8 cellular contexts compared by ENCODE assay signal in genomic region chr19:2327773-2328400, GRCh38. TPM values are rescaled to one million over a fixed set of nuclear protein-coding genes. Genes with fewer than 3 reads are reported as not detected.
DNase-seq lines count a peak whose midpoint lies in the region; ATAC-seq, FAIRE-seq and TF ChIP-seq lines count a peak whose summit lies in the region.

No MANE protein-coding gene starts in this region.

- peaks cover 10% of the 10 kb centered on the region; the same call in 1 of the 2 replicates for H3F3A ChIP-seq in SU-DHL-6 (ENCODE audit: insufficient read depth)

- CTCF ChIA-PET in K562 (lab: Yijun Ruan, JAX; ENCODE audit: low intra/inter-chr PET ratio), result no interaction called here

- no peaks in the 10 kb centered on the region for H3K9me2 ChIP-seq in SU-DHL-6 (replicated peaks; ENCODE audit: insufficient read depth, low read length)

- H3K27me3 ChIP-seq in SU-DHL-6 (ENCODE audit: low read length) (no peaks in the 10 kb centered on the region), K562 (ENCODE audit: control insufficient read depth in 2 of 2, insufficient read depth in 2 of 2, low read length in 2 of 2) (no peaks in the 10 kb centered on the region), spleen (replicated peaks in 1 of 7) (no peaks in the 10 kb centered on the region)

- H2AFZ ChIP-seq in SU-DHL-6 (ENCODE audit: low read depth, low read length, severe bottlenecking) (peak overlapping the region; percentile 88), K562 (ENCODE audit: low read depth, low read length) (peak overlapping the region; percentile 76)

- 0 out of 2 replicates have a peak, but pooled peaks cover 4% of the 10 kb centered on the region for H4K20me1 ChIP-seq in SU-DHL-6 (ENCODE audit: low read depth, low read length)
- H4K20me1 ChIP-seq in K562 (replicated peaks; ENCODE audit: control insufficient read depth, insufficient read depth, low read length), result no peaks in the 10 kb centered on the region

- H3K4me3 ChIP-seq in SU-DHL-6 (ENCODE audit: insufficient read depth, low read length, poor library complexity, severe bottlenecking) (peak overlapping the region; percentile 98), K562 (peak overlapping the region; percentile 98), iPS-18c (ENCODE audit: insufficient read depth, low read depth, low read length) (peak overlapping the region; percentile 88), spleen (peak overlapping the region; percentile 66 to 99 (median 94))

- no peaks in the 10 kb centered on the region for H3K36me3 ChIP-seq in SU-DHL-6 (ENCODE audit: low read length)
- peaks cover 50% of the 10 kb centered on the region for H3K36me3 ChIP-seq in K562 (ENCODE audit: control insufficient read depth, insufficient read depth, low read length)
- peaks cover 0 to 41% (median 20%) of the 10 kb centered on the region in 6 donors for H3K36me3 ChIP-seq in spleen

- peak; percentile 95 for FAIRE-seq in K562 (lab: Jason Lieb, UNC)

- no peak for TF ChIP-seq EP300 in K562 (IDR thresholded peaks at IDR 0.05; ENCODE audit: low read length)

- TF ChIP-seq CTCF in SU-DHL-6 (IDR thresholded peaks at IDR 0.05; ENCODE audit: insufficient read depth, low read length, poor library complexity, severe bottlenecking) (no peak), K562 (IDR thresholded peaks at IDR 0.05 in 2 of 3, conservative IDR thresholded peaks at IDR 0.05 in 1 of 3; ENCODE audit: insufficient read depth in 2 of 3, low read depth in 1 of 3, low read length in 3 of 3) (no peak), spleen (IDR thresholded peaks at IDR 0.05 in 8 of 11, conservative IDR thresholded peaks at IDR 0.05 in 3 of 11) (no peak)

- TF ChIP-seq POLR2A in K562 (conservative IDR thresholded peaks at IDR 0.05), result no peak
- peak in 1 of 3 donors; percentile 25 for TF ChIP-seq POLR2A in spleen (IDR thresholded peaks at IDR 0.05)

- H3K27ac ChIP-seq in SU-DHL-6 (ENCODE audit: low read depth, low read length) (peak overlapping the region; percentile 72), K562 (ENCODE audit: extremely low read depth, low read depth, low read length) (peak overlapping the region; percentile 74), spleen (peak overlapping the region; percentile 51 to 89 (median 82))

- TSS peak; percentile 78 for BruUV-seq in K562 (replicated peaks; lab: Mats Ljungman, UMichigan)

- ATAC-seq in K562 (peak; percentile 35), HG02623 (IDR thresholded peaks at IDR 0.05; ENCODE audit: unreplicated experiment) (no peak)

- H3K9me3 ChIP-seq in SU-DHL-6 (ENCODE audit: insufficient read depth, low read length), result no peaks in the 10 kb centered on the region
- no peaks in the 10 kb centered on the region for H3K9me3 ChIP-seq in K562 (replicated peaks; ENCODE audit: control insufficient read depth, insufficient read depth, low read depth, low read length)
- H3K9me3 ChIP-seq in iPS-18c (ENCODE audit: control insufficient read depth, insufficient read depth, low read length), result no peaks in the 10 kb centered on the region
- H3K9me3 ChIP-seq in spleen, result no peaks in the 10 kb centered on the region

- WGBS in K562 (ENCODE audit: insufficient coverage, low coverage, missing lambda C conversion rate), result under 1% methylated on average over 18 of the region's 18 CpGs
- 0 to 1% (median 1%) methylated on average over 18 of the region's 18 CpGs for WGBS in spleen, 5 donors

- H3K4me2 ChIP-seq in SU-DHL-6 (ENCODE audit: low read depth, low read length, poor library complexity, severe bottlenecking), result peak overlapping the region; percentile 91
- peak overlapping the region; percentile 88 for H3K4me2 ChIP-seq in K562 (ENCODE audit: insufficient read depth, low read length)

- no peak for TF ChIP-seq RAD21 in K562 (CRISPR knock-in tag; conservative IDR thresholded peaks at IDR 0.05 in 1 of 2, IDR thresholded peaks at IDR 0.05 in 1 of 2)

- in situ Hi-C loops in K562 (cut with MboI), result no loop called here

- POLR2A ChIA-PET in K562 (lab: Yijun Ruan, JAX), result interaction anchor here (0.6 to 2.2 kb wide), 7 partner anchors 10 to 337 kb away, joined by 3 to 13 read pairs (median 3); no protein-coding TSS in a partner anchor

- intact Hi-C loops in K562 (cut with micrococcal nuclease), result loop anchor here (10.0 kb wide), 1 partner anchor 57 kb away; no protein-coding TSS in a partner anchor
- intact Hi-C loops in spleen (cut with DNase I; ENCODE audit: low total_unique reads), result no loop called here

- peaks cover 28 to 71% of the 10 kb centered on the region in 2 experiments; a peak in 4 of 5 replicates for H3K4me1 ChIP-seq in K562 (replicated peaks in 1 of 2; ENCODE audit: control insufficient read depth in 2 of 2, insufficient read depth in 2 of 2, low read length in 2 of 2)
- H3K4me1 ChIP-seq in spleen, result peaks cover 30 to 94% (median 80%) of the 10 kb centered on the region in 6 donors

- H3K9ac ChIP-seq in SU-DHL-6 (ENCODE audit: low read length) (peak overlapping the region; percentile 96), K562 (ENCODE audit: insufficient read depth in 1 of 2, low read depth in 2 of 2, low read length in 2 of 2) (peak overlapping the region; percentile 90 to 99)

- peaks cover 33% of the 10 kb centered on the region for H3K79me2 ChIP-seq in SU-DHL-6 (ENCODE audit: insufficient read depth, low read length)
- peaks cover 78% of the 10 kb centered on the region for H3K79me2 ChIP-seq in K562 (ENCODE audit: control insufficient read depth, insufficient read depth, low read length)

- no peaks in the 10 kb centered on the region for H3K9me1 ChIP-seq in K562 (ENCODE audit: control insufficient read depth, insufficient read depth, low read length)

- DNase-seq in GM03348 (ENCODE audit: low spot score) (peak; percentile 86), KG1 (lab: John Stamatoyannopoulos, UW) (peak; percentile 67), K562 (ENCODE audit: extremely low read depth in 1 of 4, low spot score in 3 of 4) (peak in 2 of 4 experiments; percentile 64 to 78), spleen (peak; percentile 72), cerebellar nuclear complex (lab: John Stamatoyannopoulos, UW) (no peak)

RNA-seq across cellular contexts. Expression of gene LSM7, which starts 0.5 kb away (rescaled TPM):
- total RNA-seq in K562 (2011; cell fraction: chromatin; rRNA removed; ENCODE audit: low replicate concordance), result 46.8 and 94.0 TPM in 2 replicates
- 108 and 115 TPM in 2 replicates for total RNA-seq in K562 (2011; cell fraction: nucleolus; rRNA removed)
- total RNA-seq in K562 (2011; cell fraction: nucleoplasm; rRNA removed), result 89.3 and 125 TPM in 2 replicates
- total RNA-seq in K562 (2014; rRNA removed), result 408 and 578 TPM in 2 replicates
- 117 and 146 TPM in 2 replicates for total RNA-seq in K562 (2014; rRNA removed; fragmentation: Illumina TruSeq; extraction: Trizol)
- 261 and 265 TPM in 2 replicates for total RNA-seq in K562 (2015; rRNA removed; fragmentation: Illumina TruSeq; extraction: Trizol)
- 284 and 286 TPM in 2 replicates for total RNA-seq in K562 (2021)
- polyA plus RNA-seq in K562 (2011; rRNA removed), result 450 and 480 TPM in 2 replicates
- 1,525 and 1,825 TPM in 2 replicates for polyA plus RNA-seq in K562 (2011; cell fraction: cytosol; rRNA removed)
- polyA plus RNA-seq in K562 (2011; cell fraction: nucleus; rRNA removed), result 285 TPM in 2 replicates
- 272 and 399 TPM in 2 replicates for polyA plus RNA-seq in K562 (2012)
- 147 and 242 TPM in 2 replicates for polyA plus RNA-seq in K562 (2014; fragmentation: Illumina TruSeq; extraction: Trizol)
- polyA plus RNA-seq in K562 (2014; fragmentation: Nextera tagmentation; extraction: Ambion mirVana), result 100 to 1,000 TPM in 1 of 2 experiments, 10 to 100 TPM in 1; 40.5 to 147 TPM
- 650 and 690 TPM in 2 replicates for polyA plus RNA-seq in K562 (2014; rRNA removed)
- polyA minus RNA-seq in K562 (2011; rRNA and poly(A)+ RNA removed), result 39.4 and 52.2 TPM in 2 replicates
- polyA minus RNA-seq in K562 (2011; cell fraction: cytosol; rRNA and poly(A)+ RNA removed), result 59.3 and 94.0 TPM in 2 replicates
- polyA minus RNA-seq in K562 (2011; cell fraction: nucleus; rRNA and poly(A)+ RNA removed), result 39.6 and 56.8 TPM in 2 replicates
- total RNA-seq in spleen, result 100 to 1,000 TPM in 3 of 7 donors, 10 to 100 TPM in 4; 60.7 to 131 (median 82.8) TPM
- polyA plus RNA-seq in spleen, result 100 to 1,000 TPM; 435 to 524 (median 459) TPM

RNA-seq across cellular contexts. Expression of gene SPPL2B, which starts 0.6 kb away (rescaled TPM):
- total RNA-seq in K562 (2011; cell fraction: chromatin; rRNA removed; ENCODE audit: low replicate concordance), result 147 and 415 TPM in 2 replicates
- 310 and 318 TPM in 2 replicates for total RNA-seq in K562 (2011; cell fraction: nucleolus; rRNA removed)
- 175 and 195 TPM in 2 replicates for total RNA-seq in K562 (2011; cell fraction: nucleoplasm; rRNA removed)
- total RNA-seq in K562 (2014; rRNA removed), result 32.0 and 33.9 TPM in 2 replicates
- 2.6 and 4.1 TPM in 2 replicates for total RNA-seq in K562 (2014; rRNA removed; fragmentation: Illumina TruSeq; extraction: Trizol)
- total RNA-seq in K562 (2015; rRNA removed; fragmentation: Illumina TruSeq; extraction: Trizol), result 15.1 and 16.9 TPM in 2 replicates
- 63.6 and 74.0 TPM in 2 replicates for total RNA-seq in K562 (2021)
- polyA plus RNA-seq in K562 (2011; rRNA removed), result 24.9 and 30.0 TPM in 2 replicates
- polyA plus RNA-seq in K562 (2011; cell fraction: cytosol; rRNA removed), result 28.7 and 44.8 TPM in 2 replicates
- 317 and 559 TPM in 2 replicates for polyA plus RNA-seq in K562 (2011; cell fraction: nucleus; rRNA removed)
- polyA plus RNA-seq in K562 (2012), result 67.0 and 110 TPM in 2 replicates
- polyA plus RNA-seq in K562 (2014; fragmentation: Illumina TruSeq; extraction: Trizol), result 8.4 and 19.9 TPM in 2 replicates
- under 1 TPM; 0.20 to 0.29 TPM for polyA plus RNA-seq in K562 (2014; fragmentation: Nextera tagmentation; extraction: Ambion mirVana)
- 62.9 and 81.2 TPM in 2 replicates for polyA plus RNA-seq in K562 (2014; rRNA removed)
- polyA minus RNA-seq in K562 (2011; rRNA and poly(A)+ RNA removed), result 3.4 and 6.9 TPM in 2 replicates
- 14.0 and 22.7 TPM in 2 replicates for polyA minus RNA-seq in K562 (2011; cell fraction: cytosol; rRNA and poly(A)+ RNA removed)
- 52.0 and 52.1 TPM in 2 replicates for polyA minus RNA-seq in K562 (2011; cell fraction: nucleus; rRNA and poly(A)+ RNA removed)
- 10 to 100 TPM; 69.7 to 96.4 (median 79.3) TPM for total RNA-seq in spleen
- polyA plus RNA-seq in spleen, result 100 to 1,000 TPM in 1 of 3 donors, 10 to 100 TPM in 2; 40.5 to 111 (median 72.4) TPM

RNA-seq across cellular contexts. Expression of gene LINGO3, which starts 19.9 kb away (rescaled TPM):
- not detected in 2 replicates for total RNA-seq in K562 (2011; cell fraction: chromatin; rRNA removed; ENCODE audit: low replicate concordance)
- total RNA-seq in K562 (2011; cell fraction: nucleolus; rRNA removed), result not detected in 2 replicates
- not detected in 2 replicates for total RNA-seq in K562 (2011; cell fraction: nucleoplasm; rRNA removed)
- 0.05 TPM in 1 of 2 replicates, not detected in the other for total RNA-seq in K562 (2014; rRNA removed)
- total RNA-seq in K562 (2014; rRNA removed; fragmentation: Illumina TruSeq; extraction: Trizol), result not detected in 2 replicates
- not detected in 2 replicates for total RNA-seq in K562 (2015; rRNA removed; fragmentation: Illumina TruSeq; extraction: Trizol)
- not detected in 2 replicates for total RNA-seq in K562 (2021)
- polyA plus RNA-seq in K562 (2011; rRNA removed), result 0.03 and 0.07 TPM in 2 replicates
- 0.06 and 0.07 TPM in 2 replicates for polyA plus RNA-seq in K562 (2011; cell fraction: cytosol; rRNA removed)
- polyA plus RNA-seq in K562 (2011; cell fraction: nucleus; rRNA removed), result not detected in 2 replicates
- polyA plus RNA-seq in K562 (2012), result 0.47 and 1.6 TPM in 2 replicates
- not detected in 2 replicates for polyA plus RNA-seq in K562 (2014; fragmentation: Illumina TruSeq; extraction: Trizol)
- under 1 TPM in 1 of 2 experiments, not detected in 1; 0.03 TPM for polyA plus RNA-seq in K562 (2014; fragmentation: Nextera tagmentation; extraction: Ambion mirVana)
- polyA plus RNA-seq in K562 (2014; rRNA removed), result not detected in 2 replicates
- polyA minus RNA-seq in K562 (2011; rRNA and poly(A)+ RNA removed), result not detected in 2 replicates
- polyA minus RNA-seq in K562 (2011; cell fraction: cytosol; rRNA and poly(A)+ RNA removed), result not detected in 2 replicates
- not detected in 2 replicates for polyA minus RNA-seq in K562 (2011; cell fraction: nucleus; rRNA and poly(A)+ RNA removed)
- total RNA-seq in spleen, result 1 to 10 TPM in 2 of 7 donors, under 1 TPM in 5; 0.26 to 2.6 (median 0.70) TPM
- polyA plus RNA-seq in spleen, result 1 to 10 TPM in 1 of 3 donors, under 1 TPM in 2; 0.43 to 1.2 (median 0.82) TPM

RNA-seq across cellular contexts. Expression of gene TMPRSS9, which starts 32.2 kb away (rescaled TPM):
- 1.7 TPM in 1 of 2 replicates, not detected in the other for total RNA-seq in K562 (2011; cell fraction: chromatin; rRNA removed; ENCODE audit: low replicate concordance)
- 0.33 and 0.66 TPM in 2 replicates for total RNA-seq in K562 (2011; cell fraction: nucleolus; rRNA removed)
- 0.15 TPM in 1 of 2 replicates, not detected in the other for total RNA-seq in K562 (2011; cell fraction: nucleoplasm; rRNA removed)
- total RNA-seq in K562 (2014; rRNA removed) (not detected in 2 replicates), K562 (2014; rRNA removed; fragmentation: Illumina TruSeq; extraction: Trizol) (not detected in 2 replicates), K562 (2015; rRNA removed; fragmentation: Illumina TruSeq; extraction: Trizol) (not detected in 2 replicates), K562 (2021) (0.11 TPM in 1 of 2 replicates, not detected in the other), spleen (1 to 10 TPM; 1.3 to 4.0 (median 2.9) TPM)
- polyA plus RNA-seq in K562 (2011; rRNA removed) (0.01 TPM in 1 of 2 replicates, not detected in the other), K562 (2014; fragmentation: Illumina TruSeq; extraction: Trizol) (not detected in 2 replicates), K562 (2014; fragmentation: Nextera tagmentation; extraction: Ambion mirVana) (not detected), K562 (2014; rRNA removed) (0.03 TPM in 1 of 2 replicates, not detected in the other), spleen (1 to 10 TPM in 2 of 3 donors, under 1 TPM in 1; 0.70 to 4.3 (median 1.1) TPM)
- 0.03 TPM in 1 of 2 replicates, not detected in the other for polyA plus RNA-seq in K562 (2011; cell fraction: cytosol; rRNA removed)
- 0.04 and 0.24 TPM in 2 replicates for polyA plus RNA-seq in K562 (2011; cell fraction: nucleus; rRNA removed)
- polyA plus RNA-seq in K562 (2012), result 0.34 and 2.1 TPM in 2 replicates
- not detected in 2 replicates for polyA minus RNA-seq in K562 (2011; rRNA and poly(A)+ RNA removed)
- polyA minus RNA-seq in K562 (2011; cell fraction: cytosol; rRNA and poly(A)+ RNA removed), result not detected in 2 replicates
- polyA minus RNA-seq in K562 (2011; cell fraction: nucleus; rRNA and poly(A)+ RNA removed), result 0.11 TPM in 1 of 2 replicates, not detected in the other

RNA-seq across cellular contexts. Expression of gene PEAK3, which starts 45.9 kb away (rescaled TPM):
- 0.49 TPM in 1 of 2 replicates, not detected in the other for total RNA-seq in K562 (2011; cell fraction: chromatin; rRNA removed; ENCODE audit: low replicate concordance)
- 0.17 TPM in 1 of 2 replicates, not detected in the other for total RNA-seq in K562 (2011; cell fraction: nucleolus; rRNA removed)
- total RNA-seq in K562 (2011; cell fraction: nucleoplasm; rRNA removed), result not detected in 2 replicates
- total RNA-seq in K562 (2014; rRNA removed) (0.16 TPM in 1 of 2 replicates, not detected in the other), K562 (2014; rRNA removed; fragmentation: Illumina TruSeq; extraction: Trizol) (not detected in 2 replicates), K562 (2015; rRNA removed; fragmentation: Illumina TruSeq; extraction: Trizol) (not detected in 2 replicates), K562 (2021) (0.13 and 0.40 TPM in 2 replicates), spleen (10 to 100 TPM in 2 of 7 donors, 1 to 10 TPM in 5; 5.7 to 17.4 (median 6.8) TPM)
- polyA plus RNA-seq in K562 (2011; rRNA removed) (0.03 TPM in 1 of 2 replicates, not detected in the other), K562 (2014; fragmentation: Illumina TruSeq; extraction: Trizol) (0.06 TPM in 1 of 2 replicates, not detected in the other), K562 (2014; fragmentation: Nextera tagmentation; extraction: Ambion mirVana) (not detected), K562 (2014; rRNA removed) (0.07 TPM in 1 of 2 replicates, not detected in the other), spleen (under 1 TPM; 0.30 to 0.93 (median 0.50) TPM)
- polyA plus RNA-seq in K562 (2011; cell fraction: cytosol; rRNA removed), result not detected in 2 replicates
- polyA plus RNA-seq in K562 (2011; cell fraction: nucleus; rRNA removed), result 0.10 TPM in 1 of 2 replicates, not detected in the other
- polyA plus RNA-seq in K562 (2012), result 0.27 and 0.66 TPM in 2 replicates
- not detected in 2 replicates for polyA minus RNA-seq in K562 (2011; rRNA and poly(A)+ RNA removed)
- not detected in 2 replicates for polyA minus RNA-seq in K562 (2011; cell fraction: cytosol; rRNA and poly(A)+ RNA removed)
- polyA minus RNA-seq in K562 (2011; cell fraction: nucleus; rRNA and poly(A)+ RNA removed), result 0.11 and 0.13 TPM in 2 replicates

Comparison
In these comparisons a context has a peak if more than half of its experiments do, and no peak if none do; other contexts are left out.
1. DNase-seq: peak in GM03348 (single experiment), KG1 (single experiment) and spleen (single experiment); none in cerebellar nuclear complex (0 of 2).
2. Peak in every context shown above with its lines, with median percentiles within 50 percentile points of each other: H3K27ac ChIP-seq and H3K4me3 ChIP-seq.